Comparison of ENCODE assay signal across 8 cellular contexts in the genomic region with DNA sequence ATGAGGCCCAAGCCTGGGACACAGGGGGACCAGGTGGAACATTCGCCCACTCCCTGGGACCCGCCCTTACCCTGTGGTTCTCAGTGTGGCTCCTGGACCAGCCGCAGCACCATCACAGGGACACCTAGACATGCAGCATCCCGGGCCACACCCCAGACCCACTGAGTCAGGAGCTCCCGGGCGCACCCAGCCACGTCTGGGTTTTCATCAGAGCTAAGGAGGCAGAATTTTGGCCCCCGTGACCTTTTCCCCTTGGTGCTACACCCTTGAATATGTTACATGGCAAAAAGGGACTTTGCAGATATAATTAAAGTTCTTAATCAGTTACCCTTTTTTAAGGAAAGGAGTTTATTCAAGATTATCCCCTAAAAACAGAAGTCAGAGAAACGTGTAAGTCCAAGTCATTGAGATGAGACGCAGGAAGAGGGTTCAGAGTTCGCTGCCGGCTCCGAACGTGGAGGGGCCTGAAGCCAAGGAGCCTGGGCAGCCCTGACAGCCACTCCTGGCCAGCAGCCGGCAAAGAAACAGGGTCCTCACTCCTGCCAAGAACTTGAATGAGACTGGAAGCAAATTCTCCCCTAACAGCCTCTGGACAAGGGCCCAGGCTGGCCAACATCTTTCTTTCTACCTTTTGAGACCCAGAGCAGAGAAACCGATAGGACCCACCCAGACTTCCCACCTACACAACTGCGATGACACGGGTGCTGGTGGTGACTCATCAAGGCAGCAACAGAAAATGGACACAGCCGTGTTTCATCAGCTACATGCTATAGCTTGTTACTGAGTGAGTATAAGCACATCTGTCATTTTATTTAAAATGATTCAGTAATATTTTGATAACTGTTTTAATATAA. TPM values are rescaled to one million over a fixed set of nuclear protein-coding genes. Genes with fewer than 3 reads are reported as not detected.
DNase-seq lines count a peak whose midpoint lies in the region.

No MANE protein-coding gene starts in this region.

- H3K4me3 ChIP-seq in iPS-18a (ENCODE audit: low read length): peak overlapping the region; percentile 51

- H3K36me3 ChIP-seq in iPS-18a (ENCODE audit: control insufficient read depth, low read depth, low read length): no peaks in the 10 kb centered on the region

- DNase-seq in ELR (ENCODE audit: low read depth) (peak; percentile 76), M059J (ENCODE audit: low read depth) (peak; percentile 26), NCI-H2171 treated with DMSO at 0.1 percent for 48 hours (lab: John Stamatoyannopoulos, UW) (no peak), hippocampal formation (lab: John Stamatoyannopoulos, UW) (no peak), RPMI8226 (no peak)
- peak; percentile 55 for DNase-seq in activated gamma-delta T cell treated with anti-CD3 and anti-CD28 coated beads, Interleukin-2, amount 50 U/mL, for 16 hours (ENCODE audit: low read depth)
- peak; percentile 30 for DNase-seq in stimulated activated CD8-positive, alpha-beta memory T cell treated with anti-CD3 and anti-CD28 coated beads, Interleukin-12 subunit alpha, Interleukin-12 subunit beta, amount 100 ng/mL, for 24 hours (ENCODE audit: extremely low read depth)

- H3K4me1 ChIP-seq in iPS-18a (ENCODE audit: control insufficient read depth, low read depth, low read length): no peaks in the 10 kb centered on the region

- no peak overlapping the region for H3K9ac ChIP-seq in iPS-18a (ENCODE audit: low read length)

- H3K9me3 ChIP-seq in iPS-18a (ENCODE audit: control insufficient read depth, low read depth, low read length): no peaks in the 10 kb centered on the region

- no peak overlapping the region for H3K27ac ChIP-seq in iPS-18a (ENCODE audit: low read length)

- H3K27me3 ChIP-seq in iPS-18a (ENCODE audit: control insufficient read depth, insufficient read depth, low read length): peaks cover 5% of the 10 kb centered on the region

RNA-seq across cellular contexts. Expression of a gene that starts 25.3 kb away (rescaled TPM):
- total RNA-seq in M059J (2014; rRNA removed; shearing (Covaris generic)): 4.8 and 5.5 TPM in 2 replicates

Comparison
In these comparisons a context has a peak if more than half of its experiments do, and no peak if none do; other contexts are left out.
1. DNase-seq: peak in ELR (single experiment), M059J (single experiment), activated gamma-delta T cell treated with anti-CD3 and anti-CD28 coated beads, Interleukin-2, amount 50 U/mL, for 16 hours (single experiment) and stimulated activated CD8-positive, alpha-beta memory T cell treated with anti-CD3 and anti-CD28 coated beads, Interleukin-12 subunit alpha, Interleukin-12 subunit beta, amount 100 ng/mL, for 24 hours (single experiment); none in NCI-H2171 treated with DMSO at 0.1 percent for 48 hours (single experiment), hippocampal formation (0 of 2) and RPMI8226 (single experiment).